In the genomic region with DNA sequence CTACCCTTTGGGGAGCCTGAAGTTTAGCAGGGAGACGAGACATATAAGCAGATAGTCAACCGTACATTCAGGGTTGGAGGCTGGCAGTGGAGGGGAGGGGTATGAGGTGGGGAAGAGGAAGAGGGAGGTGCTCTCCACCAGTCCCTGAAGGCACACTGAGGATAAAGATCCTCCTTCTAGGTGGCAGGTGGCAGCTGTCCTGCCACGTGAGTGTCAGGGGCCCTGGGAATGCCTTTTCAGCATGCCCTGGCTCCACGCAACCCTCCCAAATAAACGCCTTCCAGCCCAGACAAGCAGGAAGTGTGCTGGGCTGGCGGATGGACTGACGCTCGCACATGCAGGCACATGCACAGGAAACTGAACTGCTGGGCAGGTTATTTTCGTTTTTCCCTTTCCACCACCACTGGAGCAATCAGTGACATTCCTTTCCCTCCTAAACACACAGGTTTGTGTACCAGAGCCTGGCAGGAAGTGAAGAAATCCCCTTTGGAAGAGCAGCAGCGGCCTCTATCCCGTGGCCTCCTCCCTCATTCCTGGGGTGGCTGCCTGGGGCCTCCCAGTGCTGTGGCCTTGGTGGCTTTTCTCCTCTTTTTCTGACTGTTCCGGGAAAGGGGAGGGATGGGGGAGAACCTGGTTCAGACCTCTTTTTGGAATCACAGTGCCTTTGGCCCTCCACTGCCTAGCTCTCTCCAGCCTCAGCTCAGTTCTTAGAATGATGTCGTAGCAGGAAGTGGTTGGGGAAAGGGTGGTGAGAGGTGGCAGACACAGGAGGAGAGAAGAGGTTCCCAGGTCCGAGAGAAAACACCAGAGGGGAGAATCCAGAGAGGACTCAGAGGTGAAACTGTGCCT, we compare ENCODE assay signal across 7 cellular contexts.
DNase-seq lines count a peak whose midpoint lies in the region; ATAC-seq lines count a peak whose summit lies in the region.

No MANE protein-coding gene starts in this region.

- H3K27ac ChIP-seq in caudate nucleus (ENCODE audit: low read depth, low read length) = no peak overlapping the region

- DNase-seq in NCI-H510A treated with DMSO at 0.1 percent for 48 hours (lab: John Stamatoyannopoulos, UW) = peak; percentile 45
- peak; percentile 69 for DNase-seq in activated effector memory CD4-positive, alpha-beta T cell treated with anti-CD3 and anti-CD28 coated beads, Interleukin-2, amount 50 U/mL, for 16 hours
- peak; percentile 75 for DNase-seq in hepatic stellate cell (ENCODE audit: low spot score)
- peak; percentile 9 to 14 for DNase-seq in stimulated activated CD4-positive, alpha-beta T cell treated with anti-CD3 and anti-CD28 coated beads, Interleukin-1b, Interleukin-23, amount 100 ng/mL, for 4 hours (ENCODE audit: low read depth in 2 of 2)
- no peak for DNase-seq in caudate nucleus (lab: John Stamatoyannopoulos, UW)
- DNase-seq in NCI-H2107 treated with DMSO at 0.1 percent for 48 hours (lab: John Stamatoyannopoulos, UW; ENCODE audit: unreplicated experiment) = no peak

- ATAC-seq in HG03025 (IDR thresholded peaks at IDR 0.05; ENCODE audit: low FRiP score, unreplicated experiment) = no peak

Comparison
In these comparisons a context has a peak if more than half of its experiments do, and no peak if none do; other contexts are left out.
1. DNase-seq: peak in NCI-H510A treated with DMSO at 0.1 percent for 48 hours (single experiment), activated effector memory CD4-positive, alpha-beta T cell treated with anti-CD3 and anti-CD28 coated beads, Interleukin-2, amount 50 U/mL, for 16 hours (single experiment), hepatic stellate cell (single experiment) and stimulated activated CD4-positive, alpha-beta T cell treated with anti-CD3 and anti-CD28 coated beads, Interleukin-1b, Interleukin-23, amount 100 ng/mL, for 4 hours (2 of 2); none in caudate nucleus (0 of 61) and NCI-H2107 treated with DMSO at 0.1 percent for 48 hours (single experiment).